ENCODE assay signal across 21 cellular contexts in genomic region chr12:30164937-30165336, GRCh38.
DNase-seq lines count a peak whose midpoint lies in the region; ATAC-seq and TF ChIP-seq lines count a peak whose summit lies in the region.
"Had no signal": no experiment of that assay in that cellular context is flagged by ENCODE, and none has a peak within 500 bp of the region (broad histone marks: within the 10 kb centered on the region; RNA-seq: fewer than 3 reads in every experiment).

No MANE protein-coding gene starts in this region.

- peaks cover 16% of the 10 kb centered on the region for H3K27me3 ChIP-seq in GM23338 (ENCODE audit: insufficient read depth)
- H3K27me3 ChIP-seq in SJCRH30 = no peaks in the 10 kb centered on the region
- H3K27me3 ChIP-seq in osteoblast (ENCODE audit: insufficient read depth, low read length) = peaks cover 20% of the 10 kb centered on the region
- H3K27me3 ChIP-seq in upper lobe of left lung = no peaks in the 10 kb centered on the region
- H3K27me3 ChIP-seq: BE2C, BLaER1 had no signal

- TF ChIP-seq CTCF in GM23338 (conservative IDR thresholded peaks at IDR 0.05; ENCODE audit: low read depth in 2 of 2) = no peak
- TF ChIP-seq CTCF in osteoblast (IDR thresholded peaks at IDR 0.05; ENCODE audit: extremely low read depth, low read depth, low read length) = no peak
- no peak for TF ChIP-seq CTCF in upper lobe of left lung (IDR thresholded peaks at IDR 0.05)

- peaks cover 14% of the 10 kb centered on the region; the same call in 1 of the 2 replicates for H3K9me2 ChIP-seq in GM23338 (ENCODE audit: insufficient read depth)

- WGBS in upper lobe of left lung, 2 donors = 52 to 62% methylated on average over 4 of the region's 4 CpGs

- H3K4me1 ChIP-seq in GM23338 (ENCODE audit: insufficient read depth) (peaks cover 13% of the 10 kb centered on the region), SJCRH30 (peaks cover 8% of the 10 kb centered on the region; the same call in 1 of the 2 replicates), osteoblast (ENCODE audit: insufficient read depth, low read length) (peaks cover 5% of the 10 kb centered on the region), upper lobe of left lung (peaks cover 0 to 3% (median 0%) of the 10 kb centered on the region in 4 donors)
- H3K4me1 ChIP-seq: A549, BLaER1 had no signal

- H3K79me2 ChIP-seq in GM23338 (replicated peaks; ENCODE audit: insufficient read depth) = no peaks in the 10 kb centered on the region
- H3K79me2 ChIP-seq in osteoblast (ENCODE audit: insufficient read depth, low read length) = no peaks in the 10 kb centered on the region

- H2AFZ ChIP-seq in GM23338 (no peak overlapping the region), osteoblast (ENCODE audit: low read length) (no peak overlapping the region)

- no peaks in the 10 kb centered on the region for H3K36me3 ChIP-seq in GM23338 (ENCODE audit: insufficient read depth)
- H3K36me3 ChIP-seq in SJCRH30 = no peaks in the 10 kb centered on the region
- no peaks in the 10 kb centered on the region for H3K36me3 ChIP-seq in osteoblast (ENCODE audit: insufficient read depth, low read length)
- no peaks in the 10 kb centered on the region for H3K36me3 ChIP-seq in upper lobe of left lung
- H3K36me3 ChIP-seq: BE2C, BLaER1 had no signal

- peaks cover 5% of the 10 kb centered on the region; the same call in 2 of the 3 replicates for H3K9me3 Mint-ChIP-seq in GM23338
- H3K9me3 Mint-ChIP-seq: CD4-positive, CD25-positive, alpha-beta regulatory T cell; CD8-positive, alpha-beta memory T cell had no signal

- in situ Hi-C loops in ACHN (cut with HindIII; ENCODE audit: low pct_ligation_motif_present, low pct_unique_long_range_greater_than_20kb, low sequenced_read_pairs) = no loop called here

- no peak overlapping the region for H3K27ac Mint-ChIP-seq in GM23338
- H3K27ac Mint-ChIP-seq: CD14-positive monocyte; CD4-positive, alpha-beta memory T cell; CD4-positive, CD25-positive, alpha-beta regulatory T cell; CD8-positive, alpha-beta memory T cell had no signal

- no peaks in the 10 kb centered on the region for H3K4me1 Mint-ChIP-seq in GM23338
- H3K4me1 Mint-ChIP-seq: CD14-positive monocyte; CD4-positive, alpha-beta memory T cell; CD4-positive, CD25-positive, alpha-beta regulatory T cell; CD8-positive, alpha-beta memory T cell had no signal

- intact Hi-C loops in Right ventricle myocardium inferior (cut with DNase I) = no loop called here

- peaks cover 6% of the 10 kb centered on the region; the same call in 2 of the 3 replicates for H3K36me3 Mint-ChIP-seq in GM23338 (ENCODE audit: low read depth)
- H3K36me3 Mint-ChIP-seq: CD14-positive monocyte; CD4-positive, alpha-beta memory T cell; CD4-positive, CD25-positive, alpha-beta regulatory T cell; CD8-positive, alpha-beta memory T cell had no signal

- H3F3A ChIP-seq in GM23338 (replicated peaks; ENCODE audit: low read depth) = no peaks in the 10 kb centered on the region

- no peak for ATAC-seq in GM23338
- ATAC-seq in upper lobe of left lung (ENCODE audit: low FRiP score in 2 of 2) = no peak
- no peak for ATAC-seq in Right ventricle myocardium inferior
- ATAC-seq: A549 had no signal

- no peak overlapping the region for H3K4me3 Mint-ChIP-seq in GM23338
- H3K4me3 Mint-ChIP-seq: CD14-positive monocyte; CD4-positive, alpha-beta memory T cell; CD4-positive, CD25-positive, alpha-beta regulatory T cell; CD8-positive, alpha-beta memory T cell had no signal

- no peak for TF ChIP-seq POLR2A in upper lobe of left lung (IDR thresholded peaks at IDR 0.05)

- H4K20me1 ChIP-seq in GM23338 (replicated peaks; ENCODE audit: insufficient read depth) (no peaks in the 10 kb centered on the region), osteoblast (ENCODE audit: insufficient read depth, low read length) (no peaks in the 10 kb centered on the region)
- H4K20me1 ChIP-seq: BLaER1 had no signal

- no peak for TF ChIP-seq EP300 in upper lobe of left lung (IDR thresholded peaks at IDR 0.05)

- H3K4me3 ChIP-seq in GM23338 (no peak overlapping the region), SJCRH30 (no peak overlapping the region), osteoblast (ENCODE audit: insufficient read depth, low read length) (no peak overlapping the region), upper lobe of left lung (no peak overlapping the region)
- H3K4me3 ChIP-seq: A549, BLaER1 had no signal

- no peaks in the 10 kb centered on the region; the same call in 1 of the 2 replicates for H3K9me3 ChIP-seq in SJCRH30 (replicated peaks)
- H3K9me3 ChIP-seq in osteoblast (ENCODE audit: low read depth, low read length) = no peaks in the 10 kb centered on the region
- H3K9me3 ChIP-seq in upper lobe of left lung = no peaks in the 10 kb centered on the region
- H3K9me3 ChIP-seq: A549, BE2C had no signal

- H3K27ac ChIP-seq in GM23338 (ENCODE audit: low read depth) = no peak overlapping the region
- H3K27ac ChIP-seq in SJCRH30 = no peak overlapping the region
- no peak overlapping the region for H3K27ac ChIP-seq in osteoblast (ENCODE audit: low read depth, low read length)
- H3K27ac ChIP-seq in upper lobe of left lung = no peak overlapping the region
- H3K27ac ChIP-seq: 22Rv1, A549, BLaER1 had no signal

- H3K4me2 ChIP-seq in GM23338 (no peak overlapping the region), osteoblast (ENCODE audit: insufficient read depth, low read length) (no peak overlapping the region)
- H3K4me2 ChIP-seq: A549, BLaER1 had no signal

- peaks cover 1% of the 10 kb centered on the region for H3K27me3 Mint-ChIP-seq in GM23338 (ENCODE audit: insufficient read depth, low read depth, poor library complexity)
- H3K27me3 Mint-ChIP-seq: CD4-positive, alpha-beta memory T cell; CD4-positive, CD25-positive, alpha-beta regulatory T cell had no signal

- DNase-seq in GM23338 (ENCODE audit: low spot score) = peak; percentile 1
- peak; percentile 20 to 46 for DNase-seq in SJCRH30
- peak; percentile 62 for DNase-seq in myocyte (ENCODE audit: low read depth)
- DNase-seq in osteoblast (ENCODE audit: insufficient read length, low spot score, missing footprints) = peak; percentile 72
- no peak for DNase-seq in upper lobe of left lung
- no peak for DNase-seq in cerebellar nuclear complex (lab: John Stamatoyannopoulos, UW)
- no peak for DNase-seq in Right ventricle myocardium inferior (ENCODE audit: missing footprints)
- DNase-seq in ACHN = no peak
- DNase-seq: BE2C; C1 segment of cervical spinal cord; CD4-positive, alpha-beta memory T cell; CD4-positive, CD25-positive, alpha-beta regulatory T cell; CD8-positive, alpha-beta memory T cell; COR-L47; DMS 273 treated with DMSO at 0.1 percent for 48 hours; DMS79 treated with DMSO at 0.1 percent for 48 hours; GF-D8 had no signal

TF ChIP-seq in GM23338, 12 proteins besides CTCF, POLR2A, EP300 and RAD21 (continues in another document):
- TF ChIP-seq EZH2 (IDR thresholded peaks at IDR 0.05; ENCODE audit: low read depth, unreplicated experiment) = no peak
- no peak for TF ChIP-seq POLR2AphosphoS5 (IDR thresholded peaks at IDR 0.05; ENCODE audit: low read depth)
- no peak for TF ChIP-seq STAT1 (IDR thresholded peaks at IDR 0.05; ENCODE audit: unreplicated experiment)
- no peak for TF ChIP-seq JUNB (IDR thresholded peaks at IDR 0.05; ENCODE audit: unreplicated experiment)
- TF ChIP-seq REST (IDR thresholded peaks at IDR 0.05; ENCODE audit: unreplicated experiment) = no peak
- no peak for TF ChIP-seq EZH2phosphoT487 (IDR thresholded peaks at IDR 0.05; ENCODE audit: unreplicated experiment)
- TF ChIP-seq CREB1 (CRISPR knock-in tag; IDR thresholded peaks at IDR 0.05; ENCODE audit: low read depth) = no peak

Comparison
In these comparisons a context has a peak if more than half of its experiments do, and no peak if none do; other contexts are left out.
1. DNase-seq: peak in GM23338 (single experiment), SJCRH30 (2 of 2), myocyte (single experiment) and osteoblast (single experiment); none in upper lobe of left lung (0 of 2), cerebellar nuclear complex (0 of 2), Right ventricle myocardium inferior (single experiment) and ACHN (single experiment).